ENCODE assay signal across 23 cellular contexts in the genomic region with DNA sequence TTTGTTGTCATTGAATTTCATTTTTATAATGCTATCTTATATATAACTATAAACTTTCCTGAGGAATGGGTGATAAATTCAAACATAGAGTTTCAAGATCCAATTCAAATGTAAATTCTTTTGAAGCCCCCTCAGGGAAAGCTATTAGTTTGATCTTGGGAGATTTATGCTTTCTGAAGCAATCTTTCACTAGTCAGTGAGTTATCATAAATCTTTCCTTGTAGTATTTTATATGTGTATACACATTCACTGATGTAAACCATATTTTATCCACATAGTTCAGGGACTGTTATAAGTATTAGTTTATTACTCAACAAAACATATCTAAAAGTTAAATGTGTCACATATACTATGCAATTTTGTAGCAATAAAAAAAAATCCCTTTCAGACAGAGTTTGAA. TPM values are rescaled to one million over a fixed set of nuclear protein-coding genes. Genes with fewer than 3 reads are reported as not detected.
DNase-seq lines count a peak whose midpoint lies in the region; ATAC-seq and TF ChIP-seq lines count a peak whose summit lies in the region.
"Had no signal": no experiment of that assay in that cellular context is flagged by ENCODE, and none has a peak within 500 bp of the region (broad histone marks: within the 10 kb centered on the region; RNA-seq: fewer than 3 reads in every experiment).

No MANE protein-coding gene starts in this region.

- TF ChIP-seq POLR2A in esophagus muscularis mucosa (IDR thresholded peaks at IDR 0.05; ENCODE audit: low read depth) (no peak), sigmoid colon (IDR thresholded peaks at IDR 0.05) (no peak)

- TF ChIP-seq CTCF in esophagus muscularis mucosa (IDR thresholded peaks at IDR 0.05) (no peak), sigmoid colon (IDR thresholded peaks at IDR 0.05) (no peak)

- no peak overlapping the region for H3K9ac ChIP-seq in SK-N-MC (ENCODE audit: insufficient read length)
- H3K9ac ChIP-seq: BLaER1 had no signal

- H3K4me3 ChIP-seq in SK-N-MC (peak overlapping the region; percentile 19; the same call in 1 of the 2 replicates), esophagus muscularis mucosa (no peak overlapping the region), sigmoid colon (no peak overlapping the region)
- H3K4me3 ChIP-seq: BLaER1, GM12878 had no signal

- H3K27ac ChIP-seq in SK-N-MC (peak overlapping the region; percentile 73), esophagus muscularis mucosa (replicated peaks in 1 of 4) (peak overlapping the region in 3 of 4 donors; percentile 96 to 99 (median 97)), sigmoid colon (peak overlapping the region in 3 of 4 donors; percentile 97 to 99 (median 98))
- H3K27ac ChIP-seq: BLaER1 had no signal

- TF ChIP-seq EP300 in esophagus muscularis mucosa (IDR thresholded peaks at IDR 0.05): no peak
- TF ChIP-seq EP300 in sigmoid colon (IDR thresholded peaks at IDR 0.05): no peak

- no peaks in the 10 kb centered on the region for H3K36me3 ChIP-seq in SK-N-MC (ENCODE audit: insufficient read depth, low read length)
- H3K36me3 ChIP-seq in esophagus muscularis mucosa: no peaks in the 10 kb centered on the region
- no peaks in the 10 kb centered on the region for H3K36me3 ChIP-seq in sigmoid colon
- H3K36me3 ChIP-seq: BE2C, BLaER1 had no signal

- ATAC-seq in HG02852 (IDR thresholded peaks at IDR 0.05; ENCODE audit: unreplicated experiment) (no peak), GM18873 (IDR thresholded peaks at IDR 0.05; ENCODE audit: low FRiP score, unreplicated experiment) (no peak), GM19395 (IDR thresholded peaks at IDR 0.05; ENCODE audit: unreplicated experiment) (no peak)
- ATAC-seq: GM12878 had no signal

- peaks cover 11 to 34% (median 26%) of the 10 kb centered on the region in 4 donors for H3K4me1 ChIP-seq in esophagus muscularis mucosa
- peaks cover 0 to 29% (median 20%) of the 10 kb centered on the region in 4 donors for H3K4me1 ChIP-seq in sigmoid colon
- H3K4me1 ChIP-seq: BE2C had no signal

- H3K9me3 ChIP-seq in SK-N-MC (ENCODE audit: low read depth, low read length) (no peaks in the 10 kb centered on the region), esophagus muscularis mucosa (no peaks in the 10 kb centered on the region), sigmoid colon (no peaks in the 10 kb centered on the region)
- H3K9me3 ChIP-seq: BE2C had no signal

- DNase-seq in SK-N-MC (ENCODE audit: low read depth, low spot score) (peak; percentile 53), esophagus muscularis mucosa (ENCODE audit: extremely low spot score) (no peak), sigmoid colon (no peak)
- DNase-seq: 8988T; ACHN; BE2C; C1 segment of cervical spinal cord; CD4-positive, alpha-beta memory T cell; CD4-positive, CD25-positive, alpha-beta regulatory T cell; CD8-positive, alpha-beta memory T cell; COR-L47; DMS 273 treated with DMSO at 0.1 percent for 48 hours; DMS153; DMS53; DMS79; DND-41; EL; GDM1 had no signal

- intact Hi-C loops in esophagus muscularis mucosa (cut with DNase I): loop anchor here (5.0 to 10.0 kb wide), 2 partner anchors 74 to 227 kb away; a partner anchor contains a TSS
- intact Hi-C loops in sigmoid colon (cut with DNase I): loop anchor here (5.0 to 10.0 kb wide), 2 partner anchors 804 to 1467 kb away; a partner anchor contains a TSS

- H3K27me3 ChIP-seq in esophagus muscularis mucosa (no peaks in the 10 kb centered on the region), sigmoid colon (no peaks in the 10 kb centered on the region)
- H3K27me3 ChIP-seq: BE2C, BLaER1 had no signal

RNA-seq across cellular contexts. Expression of a gene that starts 2.9 kb away (rescaled TPM):
- total RNA-seq in esophagus muscularis mucosa (100 to 1,000 TPM in 1 of 4 donors, 10 to 100 TPM in 3; 59.8 to 129 (median 75.0) TPM), sigmoid colon (10 to 100 TPM; 66.5 to 79.5 (median 71.2) TPM)
- polyA plus RNA-seq in sigmoid colon: 1 to 10 TPM; 2.3 to 4.5 (median 3.6) TPM
